8 cellular contexts compared by ENCODE assay signal in genomic region chr5:129541648-129542251, GRCh38.
DNase-seq lines count a peak whose midpoint lies in the region; ATAC-seq and TF ChIP-seq lines count a peak whose summit lies in the region.

No MANE protein-coding gene starts in this region.

- H3K36me3 Mint-ChIP-seq in chondrocyte (ENCODE audit: low read depth), result no peaks in the 10 kb centered on the region

- H3K4me3 ChIP-seq in neuronal stem cell (ENCODE audit: low read length in 2 of 2) (no peak overlapping the region), adrenal gland (no peak overlapping the region)

- H3K4me1 ChIP-seq in neuronal stem cell (ENCODE audit: control insufficient read depth in 2 of 2, insufficient read depth in 1 of 2, low read depth in 1 of 2, low read length in 2 of 2), result no peaks in the 10 kb centered on the region
- H3K4me1 ChIP-seq in adrenal gland (replicated peaks in 1 of 2), result no peaks in the 10 kb centered on the region

- H3K14ac ChIP-seq in neuronal stem cell (ENCODE audit: low read length), result no peak overlapping the region

- TF ChIP-seq CTCF in chondrocyte (IDR thresholded peaks at IDR 0.05) (peak; percentile 74), adrenal gland (IDR thresholded peaks at IDR 0.05) (no peak)

- H2AFZ ChIP-seq in neuronal stem cell (ENCODE audit: low read length), result no peak overlapping the region

- no peak overlapping the region for H4K8ac ChIP-seq in neuronal stem cell (ENCODE audit: low read depth, low read length)

- H3K9ac ChIP-seq in neuronal stem cell (ENCODE audit: low read depth, low read length, poor library complexity), result no peak overlapping the region

- no peak overlapping the region for H2BK15ac ChIP-seq in neuronal stem cell (ENCODE audit: low read length)

- H3K18ac ChIP-seq in neuronal stem cell (ENCODE audit: low read length), result no peak overlapping the region

- H3K4ac ChIP-seq in neuronal stem cell (ENCODE audit: low read length), result no peak overlapping the region

- H3K27me3 Mint-ChIP-seq in chondrocyte (ENCODE audit: low read depth), result no peaks in the 10 kb centered on the region

- no CpG with 5 or more reads among the region's 4 CpGs for WGBS in neuronal stem cell (ENCODE audit: extremely low coverage in 2 of 2, insufficient read length in 2 of 2, insufficient replicate concordance in 1 of 2), 2 donors
- 76 to 86% (median 78%) methylated on average over 4 of the region's 4 CpGs for WGBS in adrenal gland, 4 donors

- H3K36me3 ChIP-seq in neuronal stem cell (replicated peaks in 1 of 2; ENCODE audit: control insufficient read depth in 2 of 2, insufficient read depth in 2 of 2, low read length in 2 of 2) (no peaks in the 10 kb centered on the region), adrenal gland (replicated peaks in 1 of 2) (no peaks in the 10 kb centered on the region)

- no peak overlapping the region for H3K27ac Mint-ChIP-seq in chondrocyte (ENCODE audit: unreplicated experiment)

- no peak overlapping the region for H3K23ac ChIP-seq in neuronal stem cell (ENCODE audit: low read depth, low read length, poor library complexity)

- no peak overlapping the region for H2BK5ac ChIP-seq in neuronal stem cell (ENCODE audit: low read length)

- no peak overlapping the region for H3K4me2 ChIP-seq in neuronal stem cell (ENCODE audit: insufficient read depth, low read length, poor library complexity, severe bottlenecking)

- DNase-seq in AML-193 (lab: John Stamatoyannopoulos, UW) (peak; percentile 14 to 47), Kasumi-1 (lab: John Stamatoyannopoulos, UW) (peak; percentile 76 to 85), chondrocyte (ENCODE audit: low spot score) (no peak), neuronal stem cell (ENCODE audit: low spot score) (no peak), NCI-H1417 treated with DMSO at 0.1 percent for 48 hours (lab: John Stamatoyannopoulos, UW) (no peak), adrenal gland (no peak)
- DNase-seq in activated CD4-positive, alpha-beta T cell treated with anti-CD3 and anti-CD28 coated beads for 4 hours, result no peak

- H3K9me3 Mint-ChIP-seq in chondrocyte (ENCODE audit: low read depth), result peaks cover 4% of the 10 kb centered on the region

- no peak overlapping the region for H4K91ac ChIP-seq in neuronal stem cell (ENCODE audit: low read depth, low read length, poor library complexity)

- no peak overlapping the region for H3K4me3 Mint-ChIP-seq in chondrocyte (ENCODE audit: unreplicated experiment)

- H3K4me1 Mint-ChIP-seq in chondrocyte (ENCODE audit: low read depth), result no peaks in the 10 kb centered on the region

- no peaks in the 10 kb centered on the region for H3K9me3 ChIP-seq in neuronal stem cell (replicated peaks in 1 of 2; ENCODE audit: control insufficient read depth in 2 of 2, insufficient read depth in 1 of 2, low read depth in 1 of 2, low read length in 2 of 2)
- H3K9me3 ChIP-seq in adrenal gland (replicated peaks in 1 of 3), result no peaks in the 10 kb centered on the region

- ATAC-seq in GM21526 (IDR thresholded peaks at IDR 0.05; ENCODE audit: low FRiP score, unreplicated experiment), result peak; percentile 80

- H2AK5ac ChIP-seq in neuronal stem cell (ENCODE audit: low read depth, low read length), result no peak overlapping the region

- intact Hi-C loops in adrenal gland (cut with DNase I), result no loop called here

- H3K27ac ChIP-seq in neuronal stem cell (replicated peaks; ENCODE audit: low read length) (no peak overlapping the region), adrenal gland (no peak overlapping the region)

- TF ChIP-seq POLR2A in adrenal gland (IDR thresholded peaks at IDR 0.05), result no peak

- no peak overlapping the region for H2BK120ac ChIP-seq in neuronal stem cell (ENCODE audit: low read depth, low read length)

- H3K79me1 ChIP-seq in neuronal stem cell (ENCODE audit: low read depth, low read length), result no peaks in the 10 kb centered on the region

- H2BK12ac ChIP-seq in neuronal stem cell (ENCODE audit: low read length), result no peak overlapping the region

- H3K27me3 ChIP-seq in neuronal stem cell (ENCODE audit: control insufficient read depth in 3 of 3, insufficient read depth in 3 of 3, low read depth in 1 of 3, low read length in 3 of 3) (no peaks in the 10 kb centered on the region), adrenal gland (no peaks in the 10 kb centered on the region)

Comparison
In these comparisons a context has a peak if more than half of its experiments do, and no peak if none do; other contexts are left out.
1. DNase-seq: peak in AML-193 (2 of 2) and Kasumi-1 (2 of 2); none in chondrocyte (single experiment), neuronal stem cell (single experiment), activated CD4-positive, alpha-beta T cell treated with anti-CD3 and anti-CD28 coated beads for 4 hours (0 of 2), NCI-H1417 treated with DMSO at 0.1 percent for 48 hours (single experiment) and adrenal gland (0 of 7).